Comparison of ENCODE assay signal across 5 cellular contexts in the genomic region with DNA sequence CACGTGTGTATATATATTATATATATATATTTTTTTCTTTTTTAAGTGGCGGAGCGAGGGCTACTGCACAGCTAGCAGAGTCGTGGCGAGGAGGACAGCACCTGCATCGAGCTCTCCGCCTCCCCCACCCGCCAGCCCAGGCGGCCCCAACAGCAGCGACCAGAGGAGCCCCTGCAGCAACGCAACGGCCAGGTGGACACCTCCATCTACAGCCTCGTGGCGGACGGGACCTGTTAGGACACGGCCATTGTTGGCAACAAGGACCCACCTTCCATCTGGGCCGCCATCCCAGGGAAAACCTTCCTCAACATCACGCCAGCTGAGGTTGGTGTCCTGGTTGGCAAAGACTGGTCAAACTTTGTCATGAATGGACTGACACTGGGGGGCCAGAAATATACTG. TPM values are rescaled to one million over a fixed set of nuclear protein-coding genes. Genes with fewer than 3 reads are reported as not detected.
A peak's percentile ranks its signal among the peaks of the same experiment; 100 is the strongest.
DNase-seq lines count a peak whose midpoint lies in the region; ATAC-seq, FAIRE-seq and TF ChIP-seq lines count a peak whose summit lies in the region.
"Not testable (repeated sequence)": the region's sequence is repeated elsewhere in the genome, so short reads cannot be mapped to it uniquely, and the experiment has no call there.

No MANE protein-coding gene starts in this region.

- not testable (repeated sequence) for H3K27me3 ChIP-seq in SK-N-SH (ENCODE audit: insufficient read depth); neuronal stem cell (ENCODE audit: control insufficient read depth in 3 of 3, insufficient read depth in 3 of 3, low read depth in 1 of 3, low read length in 3 of 3)

- not testable (repeated sequence) for H2AFZ ChIP-seq in SK-N-SH (ENCODE audit: low read depth); neuronal stem cell (ENCODE audit: low read length)

- not testable (repeated sequence) for FAIRE-seq in kidney (lab: Jason Lieb, UNC)

- H3K23ac ChIP-seq in neuronal stem cell (ENCODE audit: low read depth, low read length, poor library complexity): not testable (repeated sequence)

- not testable (repeated sequence) for H3K4me3 ChIP-seq in SK-N-SH (ENCODE audit: low read depth in 2 of 2, low read length in 1 of 2); kidney (ENCODE audit: low read length in 2 of 2); neuronal stem cell (ENCODE audit: low read length in 2 of 2)

- H4K20me1 ChIP-seq in SK-N-SH (ENCODE audit: insufficient read depth): not testable (repeated sequence)

- H4K8ac ChIP-seq in neuronal stem cell (ENCODE audit: low read depth, low read length): peak overlapping the region; percentile 17

- DNase-seq in D341Med (ENCODE audit: low spot score) (peak; percentile 0), SK-N-SH (peak; percentile 0), kidney (peak; percentile 39)
- DNase-seq in natural killer cell treated with Interleukin-12 subunit alpha and Interleukin-12 subunit beta and Interleukin-15 and Interleukin-18, amount 100 ng/mL, for 72 hours (ENCODE audit: low spot score): peak; percentile 56
- DNase-seq in neuronal stem cell (ENCODE audit: low spot score): not testable (repeated sequence)

- H3F3A ChIP-seq in SK-N-SH (replicated peaks; ENCODE audit: insufficient read depth): not testable (repeated sequence)

- H3K79me2 ChIP-seq in SK-N-SH (ENCODE audit: insufficient read depth): not testable (repeated sequence)

- H3K36me3 ChIP-seq in SK-N-SH (replicated peaks in 1 of 2; ENCODE audit: control insufficient read depth in 1 of 2, insufficient read depth in 2 of 2, low read length in 1 of 2); kidney (ENCODE audit: control insufficient read depth in 1 of 2, insufficient read depth in 2 of 2, low read length in 2 of 2); neuronal stem cell (replicated peaks in 1 of 2; ENCODE audit: control insufficient read depth in 2 of 2, insufficient read depth in 2 of 2, low read length in 2 of 2): not testable (repeated sequence)

- not testable (repeated sequence) for H3K36me3 Mint-ChIP-seq in natural killer cell treated with Interleukin-12 subunit alpha and Interleukin-12 subunit beta and Interleukin-15 and Interleukin-18, amount 100 ng/mL, for 72 hours

- H3K4me1 ChIP-seq in SK-N-SH (ENCODE audit: control insufficient read depth in 1 of 2, insufficient read depth in 2 of 2, low read depth in 1 of 2, low read length in 1 of 2); kidney (ENCODE audit: control insufficient read depth in 1 of 2, insufficient read depth in 1 of 2, low read depth in 1 of 2, low read length in 2 of 2); neuronal stem cell (ENCODE audit: control insufficient read depth in 2 of 2, insufficient read depth in 1 of 2, low read depth in 1 of 2, low read length in 2 of 2): not testable (repeated sequence)

- 98% methylated on average over 13 of the region's 18 CpGs for WGBS in SK-N-SH (ENCODE audit: low lambda C conversion rate)
- WGBS in neuronal stem cell (ENCODE audit: extremely low coverage in 2 of 2, insufficient read length in 2 of 2, insufficient replicate concordance in 1 of 2), 2 donors: no CpG with 5 or more reads among the region's 18 CpGs

- not testable (repeated sequence) for TF ChIP-seq RAD21 in SK-N-SH (IDR thresholded peaks at IDR 0.05; ENCODE audit: low read length)

- not testable (repeated sequence) for H2BK120ac ChIP-seq in neuronal stem cell (ENCODE audit: low read depth, low read length)

- H3K4me3 Mint-ChIP-seq in natural killer cell treated with Interleukin-12 subunit alpha and Interleukin-12 subunit beta and Interleukin-15 and Interleukin-18, amount 100 ng/mL, for 72 hours: not testable (repeated sequence)

- ATAC-seq in natural killer cell treated with Interleukin-12 subunit alpha and Interleukin-12 subunit beta and Interleukin-15 and Interleukin-18, amount 100 ng/mL, for 72 hours: not testable (repeated sequence)

- H3K9me3 Mint-ChIP-seq in natural killer cell treated with Interleukin-12 subunit alpha and Interleukin-12 subunit beta and Interleukin-15 and Interleukin-18, amount 100 ng/mL, for 72 hours: not testable (repeated sequence)

- not testable (repeated sequence) for H3K4me1 Mint-ChIP-seq in natural killer cell treated with Interleukin-12 subunit alpha and Interleukin-12 subunit beta and Interleukin-15 and Interleukin-18, amount 100 ng/mL, for 72 hours (ENCODE audit: low read depth in 2 of 2)

- not testable (repeated sequence) for H3K18ac ChIP-seq in neuronal stem cell (ENCODE audit: low read length)

- not testable (repeated sequence) for H3K79me1 ChIP-seq in neuronal stem cell (ENCODE audit: low read depth, low read length)

- not testable (repeated sequence) for H3K9ac ChIP-seq in SK-N-SH; kidney (ENCODE audit: low read length in 2 of 2)
- H3K9ac ChIP-seq in neuronal stem cell (ENCODE audit: low read depth, low read length, poor library complexity): peak overlapping the region; percentile 21

- not testable (repeated sequence) for H2BK12ac ChIP-seq in neuronal stem cell (ENCODE audit: low read length)

- TF ChIP-seq CTCF in SK-N-SH (IDR thresholded peaks at IDR 0.05); kidney (IDR thresholded peaks at IDR 0.05; ENCODE audit: borderline replicate concordance, extremely low read depth, insufficient read depth): not testable (repeated sequence)

- CTCF ChIA-PET in SK-N-SH (lab: Yijun Ruan, JAX): not testable (repeated sequence)

- intact Hi-C loops in kidney (cut with DNase I): not testable (repeated sequence)

- not testable (repeated sequence) for H2BK5ac ChIP-seq in neuronal stem cell (ENCODE audit: low read length)

- H3K9me3 ChIP-seq in SK-N-SH; kidney (ENCODE audit: control insufficient read depth in 1 of 2, low read length in 2 of 2); neuronal stem cell (replicated peaks in 1 of 2; ENCODE audit: control insufficient read depth in 2 of 2, insufficient read depth in 1 of 2, low read depth in 1 of 2, low read length in 2 of 2): not testable (repeated sequence)

- H2BK15ac ChIP-seq in neuronal stem cell (ENCODE audit: low read length): not testable (repeated sequence)

- H2AK5ac ChIP-seq in neuronal stem cell (ENCODE audit: low read depth, low read length): not testable (repeated sequence)

- not testable (repeated sequence) for TF ChIP-seq EP300 in SK-N-SH (IDR thresholded peaks at IDR 0.05; ENCODE audit: borderline replicate concordance in 1 of 2, low read depth in 1 of 2, low read length in 1 of 2)

- H3K27ac ChIP-seq in SK-N-SH (ENCODE audit: low read depth in 2 of 2, low read length in 1 of 2); kidney (ENCODE audit: low read depth in 2 of 2, low read length in 2 of 2); neuronal stem cell (replicated peaks; ENCODE audit: low read length): not testable (repeated sequence)

- H4K91ac ChIP-seq in neuronal stem cell (ENCODE audit: low read depth, low read length, poor library complexity): not testable (repeated sequence)

- H3K4ac ChIP-seq in neuronal stem cell (ENCODE audit: low read length): not testable (repeated sequence)

- POLR2A ChIA-PET in SK-N-SH (lab: Yijun Ruan, JAX): not testable (repeated sequence)

- not testable (repeated sequence) for H3K27me3 Mint-ChIP-seq in natural killer cell treated with Interleukin-12 subunit alpha and Interleukin-12 subunit beta and Interleukin-15 and Interleukin-18, amount 100 ng/mL, for 72 hours

- H3K27ac Mint-ChIP-seq in natural killer cell treated with Interleukin-12 subunit alpha and Interleukin-12 subunit beta and Interleukin-15 and Interleukin-18, amount 100 ng/mL, for 72 hours: not testable (repeated sequence)

- not testable (repeated sequence) for H3K9me2 ChIP-seq in SK-N-SH

- H3K14ac ChIP-seq in neuronal stem cell (ENCODE audit: low read length): not testable (repeated sequence)

- H3K4me2 ChIP-seq in SK-N-SH; neuronal stem cell (ENCODE audit: insufficient read depth, low read length, poor library complexity, severe bottlenecking): not testable (repeated sequence)

RNA-seq across cellular contexts. Expression of gene NBPF15, which starts 19.1 kb away (rescaled TPM):
- 47.5 and 63.9 TPM in 2 replicates for polyA plus RNA-seq in SK-N-SH (2012; rRNA removed)
- polyA plus RNA-seq in SK-N-SH (2012; cell fraction: cytosol; rRNA removed): 26.3 and 27.8 TPM in 2 replicates
- polyA plus RNA-seq in SK-N-SH (2012; cell fraction: nucleus; rRNA removed): 161 and 279 TPM in 2 replicates
- 44.9 TPM for total RNA-seq in kidney
- 7.0 TPM for polyA plus RNA-seq in kidney (ENCODE audit: insufficient read depth, low read depth, low replicate concordance)
- 10 to 100 TPM; 29.1 to 39.6 TPM for total RNA-seq in natural killer cell treated with Interleukin-12 subunit alpha and Interleukin-12 subunit beta and Interleukin-15 and Interleukin-18, amount 100 ng/mL, for 72 hours
- polyA plus RNA-seq in neuronal stem cell (2013, experiment 1 of 2): 18.7 TPM
- 18.2 TPM for polyA plus RNA-seq in neuronal stem cell (2013, experiment 2 of 2)
